Comparison of ENCODE assay signal across 8 cellular contexts in the genomic region with DNA sequence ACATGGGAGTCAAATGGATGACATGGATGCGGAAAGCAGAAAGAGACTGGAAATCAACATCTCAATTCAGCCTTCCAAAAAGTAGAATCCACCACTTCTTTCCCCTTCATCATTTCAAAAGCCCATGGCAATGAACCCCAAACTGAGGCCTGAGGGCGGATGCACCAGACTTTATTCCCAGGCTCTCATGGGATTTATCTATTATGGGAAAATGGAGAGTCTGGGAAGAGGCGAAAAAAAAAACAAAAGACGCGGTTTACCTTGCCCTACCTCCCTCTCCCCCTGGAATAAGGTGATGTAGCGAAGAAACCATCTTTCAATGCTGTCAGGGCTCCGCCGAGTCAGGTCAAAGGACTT. TPM values are rescaled to one million over a fixed set of nuclear protein-coding genes. Genes with fewer than 3 reads are reported as not detected.
DNase-seq lines count a peak whose midpoint lies in the region; ATAC-seq and TF ChIP-seq lines count a peak whose summit lies in the region.

No MANE protein-coding gene starts in this region.

- H3K14ac ChIP-seq in mesenchymal stem cell (ENCODE audit: low read length in 2 of 2), result no peak overlapping the region

- no peaks in the 10 kb centered on the region for H3K9me3 Mint-ChIP-seq in activated naive CD4-positive, alpha-beta T cell treated with anti-CD3 and anti-CD28 coated beads, Interleukin-2, amount 50 U/mL, for 24 hours
- peaks cover 11 to 41% (median 28%) of the 10 kb centered on the region in 5 experiments for H3K9me3 Mint-ChIP-seq in brain

- peaks cover 0 to 6% of the 10 kb centered on the region in 2 experiments for H3K36me3 ChIP-seq in mesenchymal stem cell (ENCODE audit: control insufficient read depth in 1 of 2, insufficient read depth in 2 of 2, low read depth in 1 of 2, low read length in 2 of 2)
- no peaks in the 10 kb centered on the region for H3K36me3 ChIP-seq in urinary bladder (ENCODE audit: insufficient read depth)

- no peak overlapping the region for H3K4ac ChIP-seq in mesenchymal stem cell (ENCODE audit: low read depth in 1 of 2, low read length in 2 of 2)

- H3K4me2 ChIP-seq in mesenchymal stem cell (ENCODE audit: low read length, poor library complexity, severe bottlenecking), result peak overlapping the region; percentile 79

- peaks cover 4% of the 10 kb centered on the region for H3K36me3 Mint-ChIP-seq in activated naive CD4-positive, alpha-beta T cell treated with anti-CD3 and anti-CD28 coated beads, Interleukin-2, amount 50 U/mL, for 24 hours
- peaks cover 34% of the 10 kb centered on the region for H3K36me3 Mint-ChIP-seq in brain

- H2BK120ac ChIP-seq in mesenchymal stem cell (ENCODE audit: low read depth, low read length), result no peak overlapping the region

- H3K4me1 Mint-ChIP-seq in activated naive CD4-positive, alpha-beta T cell treated with anti-CD3 and anti-CD28 coated beads, Interleukin-2, amount 50 U/mL, for 24 hours, result peaks cover 66% of the 10 kb centered on the region
- H3K4me1 Mint-ChIP-seq in brain, result peaks cover 67% of the 10 kb centered on the region

- 24% methylated on average over 7 of the region's 8 CpGs for WGBS in mesenchymal stem cell
- 18% methylated on average over 8 of the region's 8 CpGs for WGBS in urinary bladder

- H3K4me3 ChIP-seq in mesenchymal stem cell (ENCODE audit: insufficient read depth in 1 of 2, low read depth in 1 of 2, low read length in 2 of 2) (peak overlapping the region; percentile 73 to 94), urinary bladder (ENCODE audit: low read depth, low read length) (peak overlapping the region; percentile 71)

- ATAC-seq in GM18511 (IDR thresholded peaks at IDR 0.05; ENCODE audit: unreplicated experiment), result no peak
- ATAC-seq in HG03457 (IDR thresholded peaks at IDR 0.05; ENCODE audit: unreplicated experiment), result no peak

- no peak overlapping the region for H3K18ac ChIP-seq in mesenchymal stem cell (ENCODE audit: low read depth in 1 of 2, low read length in 2 of 2)

- H3K79me1 ChIP-seq in mesenchymal stem cell (replicated peaks; ENCODE audit: low read length, poor library complexity, severe bottlenecking), result peaks cover 5% of the 10 kb centered on the region

- no peak for TF ChIP-seq CTCF in brain (conservative IDR thresholded peaks at IDR 0.05)

- peak overlapping the region; percentile 86 for H3K4me3 Mint-ChIP-seq in activated naive CD4-positive, alpha-beta T cell treated with anti-CD3 and anti-CD28 coated beads, Interleukin-2, amount 50 U/mL, for 24 hours
- H3K4me3 Mint-ChIP-seq in brain, result peak overlapping the region; percentile 95 to 100 (median 99)

- H3K9me3 ChIP-seq in mesenchymal stem cell (ENCODE audit: control insufficient read depth, low read length), result peaks cover 10% of the 10 kb centered on the region

- H2AFZ ChIP-seq in mesenchymal stem cell (ENCODE audit: low read depth, low read length), result peak overlapping the region; percentile 91

- H3K9ac ChIP-seq in mesenchymal stem cell (ENCODE audit: low read length), result peak overlapping the region; percentile 96

- no peak overlapping the region for H2BK15ac ChIP-seq in mesenchymal stem cell (ENCODE audit: low read depth, poor library complexity, severe bottlenecking)

- no peak for DNase-seq in activated naive CD4-positive, alpha-beta T cell treated with anti-CD3 and anti-CD28 coated beads, Interleukin-2, amount 50 U/mL, for 16 hours
- DNase-seq in mesenchymal stem cell (no peak), SKM-1 (lab: John Stamatoyannopoulos, UW; ENCODE audit: unreplicated experiment) (no peak)

- no peak overlapping the region for H4K91ac ChIP-seq in mesenchymal stem cell (ENCODE audit: low read length)

- H2AK5ac ChIP-seq in mesenchymal stem cell (ENCODE audit: low read length, severe bottlenecking), result no peak overlapping the region

- no peak overlapping the region for H2BK5ac ChIP-seq in mesenchymal stem cell (ENCODE audit: low read depth, low read length, poor library complexity, severe bottlenecking)

- no peak overlapping the region for H4K8ac ChIP-seq in mesenchymal stem cell (ENCODE audit: low read length)

- no peaks in the 10 kb centered on the region for H3K27me3 Mint-ChIP-seq in activated naive CD4-positive, alpha-beta T cell treated with anti-CD3 and anti-CD28 coated beads, Interleukin-2, amount 50 U/mL, for 24 hours
- peaks cover 16% of the 10 kb centered on the region for H3K27me3 Mint-ChIP-seq in brain

- no peak overlapping the region for H3K27ac ChIP-seq in mesenchymal stem cell (ENCODE audit: low read length, poor library complexity, severe bottlenecking)
- no peak overlapping the region for H3K27ac ChIP-seq in urinary bladder (ENCODE audit: low read depth)

- no peak overlapping the region for H2BK12ac ChIP-seq in mesenchymal stem cell (ENCODE audit: low read length in 2 of 2)

- no peaks in the 10 kb centered on the region for H3K27me3 ChIP-seq in mesenchymal stem cell (ENCODE audit: control insufficient read depth in 1 of 2, insufficient read depth in 1 of 2, low read length in 2 of 2)

- no peaks in the 10 kb centered on the region for H3K4me1 ChIP-seq in mesenchymal stem cell (ENCODE audit: control insufficient read depth, insufficient read depth, low read depth, low read length)
- H3K4me1 ChIP-seq in urinary bladder (ENCODE audit: insufficient read depth), result no peaks in the 10 kb centered on the region

- H3K23ac ChIP-seq in mesenchymal stem cell (ENCODE audit: low read length in 2 of 2), result no peak overlapping the region

- peak overlapping the region; percentile 94 for H3K27ac Mint-ChIP-seq in activated naive CD4-positive, alpha-beta T cell treated with anti-CD3 and anti-CD28 coated beads, Interleukin-2, amount 50 U/mL, for 24 hours
- peak overlapping the region; percentile 84 to 97 (median 95) for H3K27ac Mint-ChIP-seq in brain

RNA-seq across cellular contexts. Expression of a gene that starts 0.6 kb away (rescaled TPM):
- 63.7 TPM for polyA plus RNA-seq in brain (ENCODE audit: insufficient read depth, low read depth, low replicate concordance)
- 12.9 TPM for polyA plus RNA-seq in mesenchymal stem cell (2013, experiment 1 of 2)
- polyA plus RNA-seq in mesenchymal stem cell (2013, experiment 2 of 2), result 13.0 TPM
- 60.0 TPM for total RNA-seq in urinary bladder
- polyA plus RNA-seq in urinary bladder, result 14.2 TPM
